ENCODE assay signal across 8 cellular contexts in the genomic region with DNA sequence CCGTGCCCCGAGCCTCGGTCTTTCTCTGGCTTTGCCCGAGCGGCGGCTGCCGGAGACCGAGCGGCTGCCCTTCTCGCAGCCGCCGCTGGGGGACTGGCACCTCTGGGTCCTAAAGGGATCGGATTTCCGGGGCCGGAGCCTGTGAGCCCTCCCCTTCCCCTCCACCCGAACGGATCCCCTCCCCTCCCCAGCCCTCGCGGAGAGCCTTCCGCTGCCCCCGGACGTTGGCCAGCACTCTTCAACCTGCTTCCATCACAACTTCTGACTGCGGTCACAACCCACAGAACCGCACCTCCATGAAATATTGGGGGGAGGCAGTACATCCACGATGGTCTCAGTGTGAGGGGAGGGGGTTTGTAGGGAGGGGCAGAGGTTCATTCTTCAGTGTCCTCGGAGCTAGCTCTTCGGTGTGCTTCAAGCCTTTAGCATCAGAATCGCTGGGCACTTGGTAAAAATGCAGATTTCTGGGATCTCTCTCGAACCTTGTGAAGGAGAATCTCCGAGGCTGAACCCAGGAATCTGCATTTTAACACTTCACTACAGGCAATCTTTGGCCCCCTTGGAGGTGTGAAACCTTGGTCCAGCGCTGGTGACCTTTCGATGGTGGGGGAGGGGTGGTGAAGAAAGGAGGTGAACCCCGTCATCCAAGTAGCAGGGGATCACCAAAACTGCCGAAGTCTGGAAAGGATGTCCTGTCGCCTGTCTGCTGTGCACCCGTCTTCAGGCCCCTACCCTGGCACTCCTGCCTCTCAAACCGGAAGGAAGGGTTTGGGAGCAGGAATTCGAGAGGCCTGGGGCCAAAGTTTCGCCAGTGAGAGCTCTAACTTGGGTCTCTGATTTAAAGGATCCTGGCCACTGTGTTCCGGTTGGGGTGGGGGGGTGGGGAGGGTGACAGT. TPM values are rescaled to one million over a fixed set of nuclear protein-coding genes. Genes with fewer than 3 reads are reported as not detected.
DNase-seq lines count a peak whose midpoint lies in the region; ATAC-seq and TF ChIP-seq lines count a peak whose summit lies in the region.

No MANE protein-coding gene starts in this region.

- intact Hi-C loops in activated CD8-positive, alpha-beta T cell treated with anti-CD3 and anti-CD28 coated beads for 36 hours (cut with micrococcal nuclease), result no loop called here

- H3K27ac Mint-ChIP-seq in activated CD8-positive, alpha-beta T cell treated with anti-CD3 and anti-CD28 coated beads for 36 hours, result peak overlapping the region; percentile 96

- peak; percentile 96 for DNase-seq in AG08396 (ENCODE audit: low spot score)
- peak; percentile 96 for DNase-seq in NCI-H69 (lab: John Stamatoyannopoulos, UW)
- DNase-seq in activated CD8-positive, alpha-beta T cell treated with anti-CD3 and anti-CD28 coated beads for 36 hours, result peak; percentile 94
- DNase-seq in ecto neural progenitor cell (ENCODE audit: low spot score), result peak; percentile 97
- peak; percentile 91 for DNase-seq in lung (ENCODE audit: low spot score)
- DNase-seq in stimulated activated CD4-positive, alpha-beta T cell treated with anti-CD3 and anti-CD28 coated beads, Interleukin-4, amount 100 ng/mL, for 48 hours (ENCODE audit: low read depth in 2 of 2), result peak; percentile 80 to 88

- peaks cover 17 to 21% of the 10 kb centered on the region in 2 donors for H3K4me1 ChIP-seq in lung (ENCODE audit: control insufficient read depth in 2 of 2, insufficient read depth in 2 of 2, low read length in 2 of 2)

- H3K4me3 ChIP-seq in lung, result peak overlapping the region; percentile 78

- H3K4me3 Mint-ChIP-seq in activated CD8-positive, alpha-beta T cell treated with anti-CD3 and anti-CD28 coated beads for 36 hours, result peak overlapping the region; percentile 82

- CTCF ChIA-PET in activated CD8-positive, alpha-beta T cell treated with anti-CD3 and anti-CD28 coated beads for 36 hours (lab: Charles Lee), result interaction anchor here (1.2 to 9.6 kb wide), 11 partner anchors 7 to 64 kb away, joined by 3 to 102 read pairs (median 6); a partner anchor contains a TSS

- WGBS in lung, 2 donors, result 1% methylated on average over 40 of the region's 40 CpGs

- H3K4me1 Mint-ChIP-seq in activated CD8-positive, alpha-beta T cell treated with anti-CD3 and anti-CD28 coated beads for 36 hours (ENCODE audit: low read depth), result peaks cover 41% of the 10 kb centered on the region

- peaks cover 0 to 4% of the 10 kb centered on the region in 2 donors for H3K36me3 ChIP-seq in lung (ENCODE audit: control insufficient read depth in 2 of 2, insufficient read depth in 2 of 2, low read length in 2 of 2)

- no peak for TF ChIP-seq CTCF in activated CD8-positive, alpha-beta T cell treated with anti-CD3 and anti-CD28 coated beads for 36 hours (IDR thresholded peaks at IDR 0.05)
- peak; percentile 30 for TF ChIP-seq CTCF in lung (IDR thresholded peaks at IDR 0.05; ENCODE audit: control extremely low read depth, extremely low read depth)

- no peaks in the 10 kb centered on the region for H3K9me3 Mint-ChIP-seq in activated CD8-positive, alpha-beta T cell treated with anti-CD3 and anti-CD28 coated beads for 36 hours

- peaks cover 20% of the 10 kb centered on the region for H3K36me3 Mint-ChIP-seq in activated CD8-positive, alpha-beta T cell treated with anti-CD3 and anti-CD28 coated beads for 36 hours (ENCODE audit: low read depth)

- H3K27me3 ChIP-seq in lung (ENCODE audit: control insufficient read depth, insufficient read depth), result no peaks in the 10 kb centered on the region

- POLR2A ChIA-PET in activated CD8-positive, alpha-beta T cell treated with anti-CD3 and anti-CD28 coated beads for 36 hours (lab: Charles Lee), result interaction anchor here (0.6 to 7.0 kb wide), 10 partner anchors 7 to 270 kb away, joined by 3 to 64 read pairs (median 4); a partner anchor contains a TSS

- H3K27ac ChIP-seq in lung (ENCODE audit: low read depth in 1 of 2, low read length in 1 of 2), result peak overlapping the region; percentile 90 to 91

- no peaks in the 10 kb centered on the region for H3K27me3 Mint-ChIP-seq in activated CD8-positive, alpha-beta T cell treated with anti-CD3 and anti-CD28 coated beads for 36 hours

- H3K9me3 ChIP-seq in lung (ENCODE audit: control insufficient read depth in 2 of 2, insufficient read depth in 1 of 2, low read length in 1 of 2), result no peaks in the 10 kb centered on the region

- ATAC-seq in GM18907 (IDR thresholded peaks at IDR 0.05; ENCODE audit: unreplicated experiment) (peak; percentile 34), HG03442 (IDR thresholded peaks at IDR 0.05; ENCODE audit: unreplicated experiment) (peak; percentile 33), lung (ENCODE audit: insufficient read depth, low FRiP score) (peak; percentile 74)
- peak; percentile 75 for ATAC-seq in activated CD8-positive, alpha-beta T cell treated with anti-CD3 and anti-CD28 coated beads for 36 hours

RNA-seq across cellular contexts. Expression of a gene that starts 0.8 kb away (rescaled TPM):
- 10 to 100 TPM; 52.4 to 56.4 TPM for total RNA-seq in activated CD8-positive, alpha-beta T cell treated with anti-CD3 and anti-CD28 coated beads for 36 hours
- 10 to 100 TPM; 31.7 to 77.4 TPM for total RNA-seq in lung
- polyA plus RNA-seq in lung, result 10 to 100 TPM; 38.1 to 61.5 TPM

RNA-seq across cellular contexts. Expression of a gene that starts 14.5 kb away (rescaled TPM):
- total RNA-seq in activated CD8-positive, alpha-beta T cell treated with anti-CD3 and anti-CD28 coated beads for 36 hours, result under 1 TPM in 1 of 2 experiments, not detected in 1; 0.34 TPM
- 10 to 100 TPM in 1 of 2 donors, 1 to 10 TPM in 1; 5.0 to 18.2 TPM for total RNA-seq in lung
- polyA plus RNA-seq in lung, result 10 to 100 TPM in 1 of 2 donors, 1 to 10 TPM in 1; 9.7 to 19.4 TPM

RNA-seq across cellular contexts. Expression of a gene that starts 21.3 kb away (rescaled TPM):
- 1 to 10 TPM in 1 of 2 experiments, under 1 TPM in 1; 0.47 to 1.3 TPM for total RNA-seq in activated CD8-positive, alpha-beta T cell treated with anti-CD3 and anti-CD28 coated beads for 36 hours
- 1 to 10 TPM; 3.3 to 4.4 TPM for total RNA-seq in lung
- polyA plus RNA-seq in lung, result 1 to 10 TPM; 3.9 to 6.2 TPM

RNA-seq across cellular contexts. Expression of a gene that starts 50.1 kb away (rescaled TPM):
- total RNA-seq in activated CD8-positive, alpha-beta T cell treated with anti-CD3 and anti-CD28 coated beads for 36 hours, result 1 to 10 TPM in 1 of 2 experiments, under 1 TPM in 1; 0.92 to 1.0 TPM
- total RNA-seq in lung, result 1,000 to 10,000 TPM in 1 of 2 donors, 100 to 1,000 TPM in 1; 443 to 1,330 TPM
- polyA plus RNA-seq in lung, result 100 to 1,000 TPM in 1 of 2 donors, 10 to 100 TPM in 1; 30.5 to 122 TPM

RNA-seq across cellular contexts. Expression of a gene that starts 56.1 kb away (rescaled TPM):
- 1 to 10 TPM; 6.0 to 7.7 TPM for total RNA-seq in activated CD8-positive, alpha-beta T cell treated with anti-CD3 and anti-CD28 coated beads for 36 hours
- 10 to 100 TPM; 23.2 to 27.8 TPM for total RNA-seq in lung
- 10 to 100 TPM in 1 of 2 donors, 1 to 10 TPM in 1; 10.0 to 15.7 TPM for polyA plus RNA-seq in lung

Comparison
In these comparisons a context has a peak if more than half of its experiments do, and no peak if none do; other contexts are left out.
1. Peak in every context shown above with its lines: DNase-seq, ATAC-seq, H3K4me3 ChIP-seq and H3K27ac ChIP-seq.
2. RNA of a gene that starts 14.5 kb away (total RNA-seq): 5.0 to 18.2 TPM in lung; 0.34 TPM in activated CD8-positive, alpha-beta T cell treated with anti-CD3 and anti-CD28 coated beads for 36 hours; every median in the first group is over 4 times any median in the second.